Comparison of ENCODE assay signal across 17 cellular contexts in the genomic region with DNA sequence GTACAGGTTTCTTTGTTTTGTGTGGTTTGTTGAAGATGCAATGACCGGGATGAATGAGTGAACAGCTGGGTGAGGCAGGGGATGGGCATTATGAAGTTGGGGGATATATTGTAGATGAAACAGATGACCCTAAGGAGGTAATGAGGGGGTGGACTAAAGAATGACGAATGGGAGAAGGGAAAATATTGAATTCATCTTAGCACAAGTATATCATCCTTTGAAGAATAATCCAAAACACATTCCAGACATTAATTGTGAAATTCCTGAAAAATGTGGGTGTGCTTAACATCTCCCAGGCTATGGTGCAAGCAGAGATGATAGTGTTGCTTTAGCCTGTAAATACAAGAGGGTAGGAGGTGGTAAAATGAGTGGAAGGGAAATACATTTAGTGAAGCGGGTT. TPM values are rescaled to one million over a fixed set of nuclear protein-coding genes. Genes with fewer than 3 reads are reported as not detected.
DNase-seq lines count a peak whose midpoint lies in the region; ATAC-seq and TF ChIP-seq lines count a peak whose summit lies in the region.
"Had no signal": no experiment of that assay in that cellular context is flagged by ENCODE, and none has a peak within 500 bp of the region (broad histone marks: within the 10 kb centered on the region; RNA-seq: fewer than 3 reads in every experiment).

No MANE protein-coding gene starts in this region.

- no peak overlapping the region for H2AK5ac ChIP-seq in mesenchymal stem cell (ENCODE audit: low read length, severe bottlenecking)

- TF ChIP-seq CTCF in 22Rv1 (IDR thresholded peaks at IDR 0.05) (no peak), chondrocyte (IDR thresholded peaks at IDR 0.05) (no peak)

- H3K14ac ChIP-seq in mesenchymal stem cell (ENCODE audit: low read length in 2 of 2): no peak overlapping the region

- H3K9ac ChIP-seq in mesenchymal stem cell (ENCODE audit: low read length): no peak overlapping the region

- no peak overlapping the region for H3K4ac ChIP-seq in mesenchymal stem cell (ENCODE audit: low read depth in 1 of 2, low read length in 2 of 2)

- no peaks in the 10 kb centered on the region for H3K9me3 ChIP-seq in mesenchymal stem cell (ENCODE audit: control insufficient read depth, low read length)
- H3K9me3 ChIP-seq: body of pancreas, vagina had no signal

- no peak overlapping the region for H3K4me3 Mint-ChIP-seq in chondrocyte (ENCODE audit: unreplicated experiment)
- H3K4me3 Mint-ChIP-seq in activated T-helper 1 cell treated with anti-CD3 and anti-CD28 coated beads, Interleukin-12 subunit alpha, Interleukin-12 subunit beta, Interleukin-2, Interleukin-4 antibody, amounts not matched to agents 30 ng/mL and 10 ng/mL and 1 ng/mL, durations not matched to agents 14 hours and 24 hours and 36 hours: no peak overlapping the region
- no peak overlapping the region for H3K4me3 Mint-ChIP-seq in activated T-helper 17 cell treated with anti-CD3 and anti-CD28 coated beads, Interleukin-2, amount 50 U/mL, for 72 hours
- H3K4me3 Mint-ChIP-seq: naive B cell; stimulated activated effector memory CD8-positive, alpha-beta T cell treated with anti-CD3 and anti-CD28 coated beads, Interleukin-12 subunit alpha, Interleukin-12 subunit beta, amount 100 ng/mL, for 72 hours had no signal

- no peak overlapping the region for H4K8ac ChIP-seq in mesenchymal stem cell (ENCODE audit: low read length)

- H2BK15ac ChIP-seq in mesenchymal stem cell (ENCODE audit: low read depth, poor library complexity, severe bottlenecking): no peak overlapping the region

- H3K27ac ChIP-seq in 22Rv1 (peak overlapping the region; percentile 51), mesenchymal stem cell (ENCODE audit: low read length, poor library complexity, severe bottlenecking) (no peak overlapping the region)
- H3K27ac ChIP-seq: body of pancreas, hepatocyte, vagina had no signal

- peak; percentile 26 for DNase-seq in M059J (ENCODE audit: low read depth)
- no peak for DNase-seq in chondrocyte (ENCODE audit: low spot score)
- peak; percentile 22 for DNase-seq in mesenchymal stem cell
- DNase-seq in activated T-helper 1 cell treated with anti-CD3 and anti-CD28 coated beads, Interleukin-12 subunit alpha, Interleukin-12 subunit beta, Interleukin-2, Interleukin-4 antibody, amounts not matched to agents 30 ng/mL and 10 ng/mL and 1 ng/mL, durations not matched to agents 14 hours and 24 hours and 36 hours (ENCODE audit: low spot score): no peak
- DNase-seq: body of pancreas, COR-L47, left colon, naive B cell, NCI-H2171 had no signal

- H3K18ac ChIP-seq in mesenchymal stem cell (ENCODE audit: low read depth in 1 of 2, low read length in 2 of 2): peak overlapping the region in 1 of 2 experiments; percentile 59

- H3K4me2 ChIP-seq in mesenchymal stem cell (ENCODE audit: low read length, poor library complexity, severe bottlenecking): no peak overlapping the region
- H3K4me2 ChIP-seq: hepatocyte had no signal

- peak overlapping the region; percentile 14 for H3K27ac Mint-ChIP-seq in chondrocyte (ENCODE audit: unreplicated experiment)
- H3K27ac Mint-ChIP-seq in activated T-helper 1 cell treated with anti-CD3 and anti-CD28 coated beads, Interleukin-12 subunit alpha, Interleukin-12 subunit beta, Interleukin-2, Interleukin-4 antibody, amounts not matched to agents 30 ng/mL and 10 ng/mL and 1 ng/mL, durations not matched to agents 14 hours and 24 hours and 36 hours: no peak overlapping the region
- no peak overlapping the region for H3K27ac Mint-ChIP-seq in activated T-helper 17 cell treated with anti-CD3 and anti-CD28 coated beads, Interleukin-2, amount 50 U/mL, for 72 hours
- H3K27ac Mint-ChIP-seq: stimulated activated effector memory CD8-positive, alpha-beta T cell treated with anti-CD3 and anti-CD28 coated beads, Interleukin-12 subunit alpha, Interleukin-12 subunit beta, amount 100 ng/mL, for 72 hours had no signal

- intact Hi-C loops in activated T-helper 1 cell treated with anti-CD3 and anti-CD28 coated beads, Interleukin-12 subunit alpha, Interleukin-12 subunit beta, Interleukin-2, Interleukin-4 antibody, amounts not matched to agents 30 ng/mL and 10 ng/mL and 1 ng/mL, durations not matched to agents 14 hours and 24 hours and 36 hours (cut with micrococcal nuclease): no loop called here

- no peaks in the 10 kb centered on the region for H3K79me1 ChIP-seq in mesenchymal stem cell (replicated peaks; ENCODE audit: low read length, poor library complexity, severe bottlenecking)

- no peak overlapping the region for H4K91ac ChIP-seq in mesenchymal stem cell (ENCODE audit: low read length)

- H2BK5ac ChIP-seq in mesenchymal stem cell (ENCODE audit: low read depth, low read length, poor library complexity, severe bottlenecking): no peak overlapping the region

- WGBS in mesenchymal stem cell: 98% methylated on average over 2 of the region's 3 CpGs

- peaks cover 80% of the 10 kb centered on the region for H3K4me1 Mint-ChIP-seq in chondrocyte (ENCODE audit: low read depth)
- peaks cover 30% of the 10 kb centered on the region for H3K4me1 Mint-ChIP-seq in activated T-helper 1 cell treated with anti-CD3 and anti-CD28 coated beads, Interleukin-12 subunit alpha, Interleukin-12 subunit beta, Interleukin-2, Interleukin-4 antibody, amounts not matched to agents 30 ng/mL and 10 ng/mL and 1 ng/mL, durations not matched to agents 14 hours and 24 hours and 36 hours (ENCODE audit: low read depth)
- peaks cover 17% of the 10 kb centered on the region for H3K4me1 Mint-ChIP-seq in activated T-helper 17 cell treated with anti-CD3 and anti-CD28 coated beads, Interleukin-2, amount 50 U/mL, for 72 hours

- no peak overlapping the region for H2BK12ac ChIP-seq in mesenchymal stem cell (ENCODE audit: low read length in 2 of 2)

- H3K36me3 ChIP-seq in mesenchymal stem cell (ENCODE audit: control insufficient read depth in 1 of 2, insufficient read depth in 2 of 2, low read depth in 1 of 2, low read length in 2 of 2): no peaks in the 10 kb centered on the region
- H3K36me3 ChIP-seq: vagina had no signal

- no peak for ATAC-seq in activated T-helper 17 cell treated with anti-CD3 and anti-CD28 coated beads, Interleukin-2, amount 50 U/mL, for 72 hours (replicated peaks)
- no peak for ATAC-seq in GM18907 (IDR thresholded peaks at IDR 0.05; ENCODE audit: unreplicated experiment)
- no peak for ATAC-seq in HG02623 (IDR thresholded peaks at IDR 0.05; ENCODE audit: unreplicated experiment)
- ATAC-seq: body of pancreas; left colon; sciatic nerve; stimulated activated effector memory CD8-positive, alpha-beta T cell treated with anti-CD3 and anti-CD28 coated beads, Interleukin-12 subunit alpha, Interleukin-12 subunit beta, amount 100 ng/mL, for 72 hours had no signal

- H3K27me3 Mint-ChIP-seq in chondrocyte (ENCODE audit: low read depth): no peaks in the 10 kb centered on the region
- peaks cover 53% of the 10 kb centered on the region for H3K27me3 Mint-ChIP-seq in activated T-helper 1 cell treated with anti-CD3 and anti-CD28 coated beads, Interleukin-12 subunit alpha, Interleukin-12 subunit beta, Interleukin-2, Interleukin-4 antibody, amounts not matched to agents 30 ng/mL and 10 ng/mL and 1 ng/mL, durations not matched to agents 14 hours and 24 hours and 36 hours (ENCODE audit: insufficient read depth)
- peaks cover 23% of the 10 kb centered on the region for H3K27me3 Mint-ChIP-seq in activated T-helper 17 cell treated with anti-CD3 and anti-CD28 coated beads, Interleukin-2, amount 50 U/mL, for 72 hours

- peak overlapping the region in 1 of 2 experiments; percentile 37 for H3K4me3 ChIP-seq in mesenchymal stem cell (ENCODE audit: insufficient read depth in 1 of 2, low read depth in 1 of 2, low read length in 2 of 2)
- H3K4me3 ChIP-seq: body of pancreas, hepatocyte, vagina had no signal

- no peaks in the 10 kb centered on the region for H3K9me3 Mint-ChIP-seq in chondrocyte (ENCODE audit: low read depth)
- H3K9me3 Mint-ChIP-seq in activated T-helper 1 cell treated with anti-CD3 and anti-CD28 coated beads, Interleukin-12 subunit alpha, Interleukin-12 subunit beta, Interleukin-2, Interleukin-4 antibody, amounts not matched to agents 30 ng/mL and 10 ng/mL and 1 ng/mL, durations not matched to agents 14 hours and 24 hours and 36 hours: no peaks in the 10 kb centered on the region
- no peaks in the 10 kb centered on the region for H3K9me3 Mint-ChIP-seq in activated T-helper 17 cell treated with anti-CD3 and anti-CD28 coated beads, Interleukin-2, amount 50 U/mL, for 72 hours
- H3K9me3 Mint-ChIP-seq: naive B cell; stimulated activated effector memory CD8-positive, alpha-beta T cell treated with anti-CD3 and anti-CD28 coated beads, Interleukin-12 subunit alpha, Interleukin-12 subunit beta, amount 100 ng/mL, for 72 hours had no signal

- peaks cover 5% of the 10 kb centered on the region for H3K36me3 Mint-ChIP-seq in chondrocyte (ENCODE audit: low read depth)
- H3K36me3 Mint-ChIP-seq in activated T-helper 1 cell treated with anti-CD3 and anti-CD28 coated beads, Interleukin-12 subunit alpha, Interleukin-12 subunit beta, Interleukin-2, Interleukin-4 antibody, amounts not matched to agents 30 ng/mL and 10 ng/mL and 1 ng/mL, durations not matched to agents 14 hours and 24 hours and 36 hours (ENCODE audit: low read depth): no peaks in the 10 kb centered on the region
- H3K36me3 Mint-ChIP-seq in activated T-helper 17 cell treated with anti-CD3 and anti-CD28 coated beads, Interleukin-2, amount 50 U/mL, for 72 hours (ENCODE audit: low read depth): peaks cover 13% of the 10 kb centered on the region
- H3K36me3 Mint-ChIP-seq: naive B cell had no signal

- H2BK120ac ChIP-seq in mesenchymal stem cell (ENCODE audit: low read depth, low read length): no peak overlapping the region

- no peaks in the 10 kb centered on the region for H3K27me3 ChIP-seq in mesenchymal stem cell (ENCODE audit: control insufficient read depth in 1 of 2, insufficient read depth in 1 of 2, low read length in 2 of 2)
- H3K27me3 ChIP-seq: hepatocyte, vagina had no signal

- no peak overlapping the region for H3K23ac ChIP-seq in mesenchymal stem cell (ENCODE audit: low read length in 2 of 2)

- H3K4me1 ChIP-seq in mesenchymal stem cell (ENCODE audit: control insufficient read depth, insufficient read depth, low read depth, low read length): peaks cover 15% of the 10 kb centered on the region

- H2AFZ ChIP-seq in mesenchymal stem cell (ENCODE audit: low read depth, low read length): no peak overlapping the region
- H2AFZ ChIP-seq: hepatocyte had no signal

RNA-seq across cellular contexts. Expression of a gene that starts 5.8 kb away (rescaled TPM):
- 98.2 and 186 TPM in 2 replicates for total RNA-seq in M059J (2014; rRNA removed; shearing (Covaris generic))
- total RNA-seq in chondrocyte: 99.5 to 194 TPM (median 184 TPM) in 3 replicates
- polyA plus RNA-seq in mesenchymal stem cell (2013, experiment 1 of 2): 70.6 TPM
- 70.6 TPM for polyA plus RNA-seq in mesenchymal stem cell (2013, experiment 2 of 2)
- 15.3 and 17.6 TPM in 2 replicates for total RNA-seq in activated T-helper 1 cell treated with anti-CD3 and anti-CD28 coated beads, Interleukin-12 subunit alpha, Interleukin-12 subunit beta, Interleukin-2, Interleukin-4 antibody, amounts not matched to agents 30 ng/mL and 10 ng/mL and 1 ng/mL, durations not matched to agents 14 hours and 24 hours and 36 hours
- 10 to 100 TPM in 1 of 2 donors, 1 to 10 TPM in 1; 2.2 to 15.5 TPM for total RNA-seq in activated T-helper 17 cell treated with anti-CD3 and anti-CD28 coated beads, Interleukin-2, amount 50 U/mL, for 72 hours

Comparison
In these comparisons a context has a peak if more than half of its experiments do, and no peak if none do; other contexts are left out.
1. DNase-seq: peak in M059J (single experiment) and mesenchymal stem cell (single experiment); none in chondrocyte (single experiment) and activated T-helper 1 cell treated with anti-CD3 and anti-CD28 coated beads, Interleukin-12 subunit alpha, Interleukin-12 subunit beta, Interleukin-2, Interleukin-4 antibody, amounts not matched to agents 30 ng/mL and 10 ng/mL and 1 ng/mL, durations not matched to agents 14 hours and 24 hours and 36 hours (single experiment).